Comparison of ENCODE assay signal across 39 cellular contexts in the genomic region with DNA sequence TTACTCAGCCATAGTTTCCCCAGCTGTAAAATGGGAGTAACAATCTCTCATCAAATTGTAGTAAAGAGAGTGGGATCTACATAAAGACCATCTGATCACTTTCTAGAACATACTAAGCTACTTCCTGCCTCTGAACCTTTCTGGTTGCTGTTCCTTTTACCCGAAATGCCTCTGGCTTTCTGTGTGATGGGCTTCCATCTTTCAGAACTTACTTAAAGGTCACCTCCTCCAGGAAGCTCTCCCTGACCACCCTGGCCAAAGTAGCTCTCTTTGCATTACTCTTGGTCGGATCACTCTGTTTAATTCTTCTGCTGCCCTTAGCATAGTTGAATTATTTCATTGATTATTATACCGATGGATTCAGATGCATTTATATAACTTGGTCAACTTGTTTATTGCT.
"Had no signal": no experiment of that assay in that cellular context is flagged by ENCODE, and none has a peak within 500 bp of the region (broad histone marks: within the 10 kb centered on the region; RNA-seq: fewer than 3 reads in every experiment).

No MANE protein-coding gene starts in this region.

- H3K4me3 ChIP-seq: adrenal gland, ascending aorta, body of pancreas, breast epithelium, cardiac muscle cell had no signal

- H3K27ac Mint-ChIP-seq: activated naive CD4-positive, alpha-beta T cell treated with anti-CD3 and anti-CD28 coated beads for 36 hours; activated naive CD4-positive, alpha-beta T cell treated with anti-CD3 and anti-CD28 coated beads, Interleukin-2, amount 10 ng/mL, durations not matched to agents 7 days and 5 days; activated naive CD4-positive, alpha-beta T cell treated with anti-CD3 and anti-CD28 coated beads, Interleukin-2, amount 50 U/mL, for 24 hours; activated naive CD8-positive, alpha-beta T cell; activated naive CD8-positive, alpha-beta T cell treated with anti-CD3 and anti-CD28 coated beads for 36 hours; activated naive CD8-positive, alpha-beta T cell treated with anti-CD3 and anti-CD28 coated beads, Interleukin-2, amount 10 ng/mL, durations not matched to agents 7 days and 5 days; activated naive CD8-positive, alpha-beta T cell treated with anti-CD3 and anti-CD28 coated beads, Interleukin-2, amount 50 U/mL, for 24 hours; activated T-cell treated with anti-CD3 and anti-CD28 coated beads, Interleukin-2, amount 50 U/mL, for 24 hours; activated T-cell treated with anti-CD3 and anti-CD28 coated beads, Interleukin-2, amount 50 U/mL, for 72 hours; activated T-helper 1 cell treated with anti-CD3 and anti-CD28 coated beads, Interleukin-12 subunit alpha, Interleukin-12 subunit beta, Interleukin-2, Interleukin-4 antibody, amounts not matched to agents 30 ng/mL and 10 ng/mL and 1 ng/mL, durations not matched to agents 14 hours and 24 hours and 36 hours; activated T-helper 17 cell treated with anti-CD3 and anti-CD28 coated beads, Interleukin-2, amount 50 U/mL, for 72 hours; activated T-helper 2 cell treated with anti-CD3 and anti-CD28 coated beads, Interferon-gamma antibody, Interleukin-2, Interleukin-4, amounts not matched to agents 10 μg/mL and 5 μg/mL and 100 μg/mL, durations not matched to agents 14 hours and 24 hours and 36 hours; brain had no signal

- H3K27ac ChIP-seq: adrenal gland, ascending aorta, body of pancreas, brain microvascular endothelial cell, breast epithelium, cardiac muscle cell had no signal

- FAIRE-seq: astrocyte, bronchial epithelial cell had no signal

- H3K27me3 ChIP-seq: adrenal gland, ascending aorta, brain microvascular endothelial cell, breast epithelium, cardiac muscle cell had no signal

- H3K36me3 Mint-ChIP-seq: activated naive CD4-positive, alpha-beta T cell treated with anti-CD3 and anti-CD28 coated beads, Interleukin-2, amount 10 ng/mL, durations not matched to agents 7 days and 5 days; activated naive CD4-positive, alpha-beta T cell treated with anti-CD3 and anti-CD28 coated beads, Interleukin-2, amount 50 U/mL, for 24 hours; activated naive CD4-positive, alpha-beta T cell treated with anti-CD3 and anti-CD28 coated beads, Interleukin-2, amount 50 U/mL, for 72 hours; activated naive CD8-positive, alpha-beta T cell; activated naive CD8-positive, alpha-beta T cell treated with anti-CD3 and anti-CD28 coated beads, Interleukin-2, amount 10 ng/mL, durations not matched to agents 7 days and 5 days; brain had no signal

- H3K4me1 ChIP-seq: adrenal gland, ascending aorta, breast epithelium had no signal

- H3K4me3 Mint-ChIP-seq: activated naive CD4-positive, alpha-beta T cell treated with anti-CD3 and anti-CD28 coated beads for 36 hours; activated naive CD4-positive, alpha-beta T cell treated with anti-CD3 and anti-CD28 coated beads, Interleukin-2, amount 10 ng/mL, durations not matched to agents 7 days and 5 days; activated naive CD4-positive, alpha-beta T cell treated with anti-CD3 and anti-CD28 coated beads, Interleukin-2, amount 50 U/mL, for 24 hours; activated naive CD8-positive, alpha-beta T cell; activated naive CD8-positive, alpha-beta T cell treated with anti-CD3 and anti-CD28 coated beads for 36 hours; activated naive CD8-positive, alpha-beta T cell treated with anti-CD3 and anti-CD28 coated beads, Interleukin-2, amount 10 ng/mL, durations not matched to agents 7 days and 5 days; activated naive CD8-positive, alpha-beta T cell treated with anti-CD3 and anti-CD28 coated beads, Interleukin-2, amount 50 U/mL, for 24 hours; activated T-cell treated with anti-CD3 and anti-CD28 coated beads, Interleukin-2, amount 50 U/mL, for 24 hours; activated T-cell treated with anti-CD3 and anti-CD28 coated beads, Interleukin-2, amount 50 U/mL, for 4 hours; activated T-cell treated with anti-CD3 and anti-CD28 coated beads, Interleukin-2, amount 50 U/mL, for 72 hours; activated T-helper 1 cell treated with anti-CD3 and anti-CD28 coated beads, Interleukin-12 subunit alpha, Interleukin-12 subunit beta, Interleukin-2, Interleukin-4 antibody, amounts not matched to agents 30 ng/mL and 10 ng/mL and 1 ng/mL, durations not matched to agents 14 hours and 24 hours and 36 hours; activated T-helper 17 cell treated with anti-CD3 and anti-CD28 coated beads, Interleukin-2, amount 50 U/mL, for 72 hours; brain; central memory CD8-positive, alpha-beta T cell had no signal

- H3K9me3 ChIP-seq: adrenal gland, ascending aorta, body of pancreas, breast epithelium had no signal

- H3K9me3 Mint-ChIP-seq: activated naive CD4-positive, alpha-beta T cell treated with anti-CD3 and anti-CD28 coated beads for 36 hours; activated naive CD4-positive, alpha-beta T cell treated with anti-CD3 and anti-CD28 coated beads, Interleukin-2, amount 10 ng/mL, durations not matched to agents 7 days and 5 days; activated naive CD4-positive, alpha-beta T cell treated with anti-CD3 and anti-CD28 coated beads, Interleukin-2, amount 50 U/mL, for 24 hours; activated naive CD4-positive, alpha-beta T cell treated with anti-CD3 and anti-CD28 coated beads, Interleukin-2, amount 50 U/mL, for 72 hours; activated naive CD8-positive, alpha-beta T cell treated with anti-CD3 and anti-CD28 coated beads, Interleukin-2, amount 10 ng/mL, durations not matched to agents 7 days and 5 days; activated T-cell treated with anti-CD3 and anti-CD28 coated beads, Interleukin-2, amount 50 U/mL, for 4 hours; activated T-cell treated with anti-CD3 and anti-CD28 coated beads, Interleukin-2, amount 50 U/mL, for 72 hours; activated T-helper 17 cell treated with anti-CD3 and anti-CD28 coated beads, Interleukin-2, amount 50 U/mL, for 72 hours had no signal

- DNase-seq: activated effector memory CD4-positive, alpha-beta T cell treated with anti-CD3 and anti-CD28 coated beads, Interleukin-2, amount 50 U/mL, for 16 hours; activated effector memory CD4-positive, alpha-beta T cell treated with Interleukin-2 at 50 U/mL for 16 hours; activated gamma-delta T cell; activated gamma-delta T cell treated with Interleukin-2 at 50 U/mL for 16 hours; activated naive CD4-positive, alpha-beta T cell; activated naive CD4-positive, alpha-beta T cell treated with anti-CD3 and anti-CD28 coated beads for 36 hours; activated naive CD4-positive, alpha-beta T cell treated with anti-CD3 and anti-CD28 coated beads, Interleukin-2, amount 10 ng/mL, durations not matched to agents 7 days and 5 days; activated naive CD4-positive, alpha-beta T cell treated with anti-CD3 and anti-CD28 coated beads, Interleukin-2, amount 50 U/mL, for 16 hours; activated naive CD4-positive, alpha-beta T cell treated with Interleukin-2 at 50 U/mL for 16 hours; activated naive CD8-positive, alpha-beta T cell treated with anti-CD3 and anti-CD28 coated beads for 36 hours; activated naive CD8-positive, alpha-beta T cell treated with anti-CD3 and anti-CD28 coated beads, Interleukin-2, amount 10 ng/mL, durations not matched to agents 7 days and 5 days; activated naive CD8-positive, alpha-beta T cell treated with anti-CD3 and anti-CD28 coated beads, Interleukin-2, amount 50 U/mL, for 24 hours; activated T-cell treated with anti-CD3 and anti-CD28 coated beads, Interleukin-2, amount 50 U/mL, for 1 hour; activated T-cell treated with anti-CD3 and anti-CD28 coated beads, Interleukin-2, amount 50 U/mL, for 24 hours; activated T-cell treated with anti-CD3 and anti-CD28 coated beads, Interleukin-2, amount 50 U/mL, for 4 hours; activated T-cell treated with anti-CD3 and anti-CD28 coated beads, Interleukin-2, amount 50 U/mL, for 48 hours; activated T-cell treated with anti-CD3 and anti-CD28 coated beads, Interleukin-2, amount 50 U/mL, for 72 hours; adrenal gland; amniotic stem cell; amygdala; anterior cingulate cortex; body of pancreas; brain microvascular endothelial cell; caudate nucleus; central memory CD4-positive, alpha-beta T cell; cerebellar nuclear complex had no signal

- ATAC-seq: activated naive CD4-positive, alpha-beta T cell treated with anti-CD3 and anti-CD28 coated beads, Interleukin-2, amount 50 U/mL, for 72 hours; activated naive CD8-positive, alpha-beta T cell treated with anti-CD3 and anti-CD28 coated beads, Interleukin-2, amount 50 U/mL, for 24 hours; activated T-cell treated with anti-CD3 and anti-CD28 coated beads, Interleukin-2, amount 50 U/mL, for 4 hours; activated T-cell treated with anti-CD3 and anti-CD28 coated beads, Interleukin-2, amount 50 U/mL, for 72 hours; activated T-helper 17 cell treated with anti-CD3 and anti-CD28 coated beads, Interleukin-2, amount 50 U/mL, for 72 hours; body of pancreas had no signal

- H3K36me3 ChIP-seq: adrenal gland, ascending aorta, brain microvascular endothelial cell, breast epithelium, cardiac muscle cell had no signal
